In the genomic region with DNA sequence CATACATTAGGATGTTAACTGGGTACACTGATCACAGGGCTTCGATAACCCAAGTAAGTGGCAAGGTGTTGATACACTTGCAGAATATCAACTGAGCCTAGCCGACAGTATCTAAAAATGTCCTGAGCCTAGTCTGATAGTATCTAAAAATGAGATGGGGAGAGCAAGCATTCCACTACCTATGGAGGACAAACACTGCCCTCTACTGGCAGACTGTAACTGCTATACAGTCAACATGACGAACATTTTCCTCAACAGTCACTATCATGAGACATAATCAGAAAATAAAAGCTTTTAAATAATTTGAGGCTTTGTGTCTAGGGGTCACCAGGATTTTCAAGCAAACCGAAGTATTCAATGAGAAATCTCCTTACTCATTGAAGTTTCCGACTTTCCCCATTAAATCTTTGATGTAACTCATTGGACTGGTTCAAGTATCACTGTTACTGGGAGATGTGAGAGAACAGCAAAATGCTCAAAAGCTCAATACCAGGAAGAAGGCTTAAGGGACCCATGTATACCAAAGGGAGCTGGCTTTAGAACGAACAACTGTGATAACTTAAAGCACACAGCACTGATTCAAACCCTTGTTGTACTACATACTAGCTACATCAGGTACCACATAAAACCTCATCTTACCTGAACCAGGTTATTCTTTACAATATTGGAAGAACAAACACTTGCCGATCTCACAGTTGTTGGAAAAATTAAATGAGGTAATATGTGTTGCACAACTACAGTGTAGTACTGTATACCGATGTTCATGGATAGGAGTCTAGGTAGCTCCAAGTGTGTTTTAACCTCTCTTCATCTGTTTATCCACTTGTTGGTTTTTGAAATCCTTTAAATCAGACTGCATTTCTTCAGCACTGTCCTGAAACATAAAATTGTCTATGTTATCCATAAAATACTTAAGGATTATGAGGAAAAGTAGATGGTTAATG, we compare ENCODE assay signal across 1 cellular context.
TF ChIP-seq lines count a peak whose summit lies in the region.

No MANE protein-coding gene starts in this region.

TF ChIP-seq in K562, 482 proteins besides CTCF, POLR2A, EP300 and RAD21 (continues in another document):
- TF ChIP-seq BACH1 (tag; IDR thresholded peaks at IDR 0.05) = no peak
- no peak for TF ChIP-seq GABPA (tag; conservative IDR thresholded peaks at IDR 0.05; ENCODE audit: low read depth)
- TF ChIP-seq NELFE (IDR thresholded peaks at IDR 0.05; ENCODE audit: insufficient read depth, insufficient read length) = no peak
- TF ChIP-seq ZNF212 (CRISPR knock-in tag; IDR thresholded peaks at IDR 0.05) = peak; percentile 56; the same call in 1 of the 2 replicates
- TF ChIP-seq POLR2AphosphoS2 (IDR thresholded peaks at IDR 0.05; ENCODE audit: low read length) = no peak
- TF ChIP-seq, protein P1, sequence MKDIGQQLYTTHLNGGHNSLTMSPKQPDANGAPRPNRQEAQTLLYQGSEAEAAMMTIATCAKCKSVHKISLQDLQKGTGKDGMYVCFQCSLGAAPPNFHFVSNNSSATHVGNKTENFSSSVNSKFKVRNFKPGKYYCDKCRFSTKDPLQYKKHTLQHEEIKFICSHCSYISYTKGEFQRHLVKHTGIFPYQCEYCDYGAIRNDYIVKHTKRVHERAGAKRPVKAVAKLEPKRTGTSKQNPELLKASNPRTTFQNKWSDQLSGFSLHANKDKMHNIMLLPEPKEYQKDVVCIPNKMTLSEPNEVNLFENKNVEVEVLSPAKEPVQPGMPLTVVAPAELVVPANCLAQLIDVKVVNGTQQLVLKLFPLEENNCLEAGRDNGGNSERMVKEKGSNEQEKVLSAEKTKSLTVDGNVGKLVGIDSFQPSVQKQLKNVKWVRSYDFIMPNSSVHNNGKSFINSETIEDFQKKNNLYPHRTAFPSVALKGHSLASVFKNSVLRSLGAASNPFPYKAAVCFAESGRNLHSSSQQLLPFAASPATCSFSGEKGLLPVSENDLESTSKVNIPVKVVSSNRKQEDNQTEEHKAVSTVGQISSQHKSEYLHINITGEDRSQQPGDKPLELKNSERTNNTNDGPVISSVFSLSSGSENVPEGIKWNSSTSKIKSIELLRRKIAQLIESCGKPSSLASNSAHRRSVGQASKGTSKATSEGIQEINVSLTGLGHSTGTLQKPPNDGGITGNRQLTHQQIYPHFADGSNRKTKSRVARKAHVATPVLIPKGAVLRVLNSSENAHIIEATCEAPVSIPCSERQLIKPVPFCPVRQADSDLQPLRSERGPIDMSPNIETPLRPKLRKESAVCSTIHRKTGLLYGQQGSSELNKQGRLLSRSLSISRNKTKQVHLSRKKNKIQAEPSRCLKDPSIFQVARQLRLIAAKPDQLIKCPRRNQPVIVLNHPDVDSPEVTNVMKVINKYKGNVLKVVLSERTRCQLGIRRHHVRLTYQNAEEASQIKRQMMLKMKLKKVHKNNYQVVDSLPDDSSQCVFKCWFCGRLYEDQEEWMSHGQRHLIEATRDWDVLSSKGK (CRISPR knock-in tag; IDR thresholded peaks at IDR 0.05) = no peak
- 0 out of 2 replicates have a peak, but pooled peaks have one; percentile 0 for TF ChIP-seq ZNF551 (CRISPR knock-in tag; IDR thresholded peaks at IDR 0.05)
- no peak for TF ChIP-seq MEF2D (tag; conservative IDR thresholded peaks at IDR 0.05; ENCODE audit: low read depth)
- TF ChIP-seq, protein P2, sequence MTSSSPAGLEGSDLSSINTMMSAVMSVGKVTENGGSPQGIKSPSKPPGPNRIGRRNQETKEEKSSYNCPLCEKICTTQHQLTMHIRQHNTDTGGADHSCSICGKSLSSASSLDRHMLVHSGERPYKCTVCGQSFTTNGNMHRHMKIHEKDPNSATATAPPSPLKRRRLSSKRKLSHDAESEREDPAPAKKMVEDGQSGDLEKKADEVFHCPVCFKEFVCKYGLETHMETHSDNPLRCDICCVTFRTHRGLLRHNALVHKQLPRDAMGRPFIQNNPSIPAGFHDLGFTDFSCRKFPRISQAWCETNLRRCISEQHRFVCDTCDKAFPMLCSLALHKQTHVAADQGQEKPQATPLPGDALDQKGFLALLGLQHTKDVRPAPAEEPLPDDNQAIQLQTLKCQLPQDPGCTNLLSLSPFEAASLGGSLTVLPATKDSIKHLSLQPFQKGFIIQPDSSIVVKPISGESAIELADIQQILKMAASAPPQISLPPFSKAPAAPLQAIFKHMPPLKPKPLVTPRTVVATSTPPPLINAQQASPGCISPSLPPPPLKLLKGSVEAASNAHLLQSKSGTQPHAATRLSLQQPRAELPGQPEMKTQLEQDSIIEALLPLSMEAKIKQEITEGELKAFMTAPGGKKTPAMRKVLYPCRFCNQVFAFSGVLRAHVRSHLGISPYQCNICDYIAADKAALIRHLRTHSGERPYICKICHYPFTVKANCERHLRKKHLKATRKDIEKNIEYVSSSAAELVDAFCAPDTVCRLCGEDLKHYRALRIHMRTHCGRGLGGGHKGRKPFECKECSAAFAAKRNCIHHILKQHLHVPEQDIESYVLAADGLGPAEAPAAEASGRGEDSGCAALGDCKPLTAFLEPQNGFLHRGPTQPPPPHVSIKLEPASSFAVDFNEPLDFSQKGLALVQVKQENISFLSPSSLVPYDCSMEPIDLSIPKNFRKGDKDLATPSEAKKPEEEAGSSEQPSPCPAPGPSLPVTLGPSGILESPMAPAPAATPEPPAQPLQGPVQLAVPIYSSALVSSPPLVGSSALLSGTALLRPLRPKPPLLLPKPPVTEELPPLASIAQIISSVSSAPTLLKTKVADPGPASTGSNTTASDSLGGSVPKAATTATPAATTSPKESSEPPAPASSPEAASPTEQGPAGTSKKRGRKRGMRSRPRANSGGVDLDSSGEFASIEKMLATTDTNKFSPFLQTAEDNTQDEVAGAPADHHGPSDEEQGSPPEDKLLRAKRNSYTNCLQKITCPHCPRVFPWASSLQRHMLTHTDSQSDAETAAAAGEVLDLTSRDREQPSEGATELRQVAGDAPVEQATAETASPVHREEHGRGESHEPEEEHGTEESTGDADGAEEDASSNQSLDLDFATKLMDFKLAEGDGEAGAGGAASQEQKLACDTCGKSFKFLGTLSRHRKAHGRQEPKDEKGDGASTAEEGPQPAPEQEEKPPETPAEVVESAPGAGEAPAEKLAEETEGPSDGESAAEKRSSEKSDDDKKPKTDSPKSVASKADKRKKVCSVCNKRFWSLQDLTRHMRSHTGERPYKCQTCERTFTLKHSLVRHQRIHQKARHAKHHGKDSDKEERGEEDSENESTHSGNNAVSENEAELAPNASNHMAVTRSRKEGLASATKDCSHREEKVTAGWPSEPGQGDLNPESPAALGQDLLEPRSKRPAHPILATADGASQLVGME (CRISPR knock-in tag; IDR thresholded peaks at IDR 0.05) = no peak
- no peak for TF ChIP-seq PTTG1 (tag; IDR thresholded peaks at IDR 0.05; ENCODE audit: low read depth)
- no peak for TF ChIP-seq TAF9B (IDR thresholded peaks at IDR 0.05; ENCODE audit: partially characterized antibody)
- no peak for TF ChIP-seq RBM25 (IDR thresholded peaks at IDR 0.05; ENCODE audit: low read depth, low read length, severe bottlenecking)
- TF ChIP-seq KAT2B (IDR thresholded peaks at IDR 0.05; ENCODE audit: low read depth, low read length) = no peak
- TF ChIP-seq ZFP1 (CRISPR knock-in tag; IDR thresholded peaks at IDR 0.05) = no peak
- TF ChIP-seq XRCC5 (IDR thresholded peaks at IDR 0.05; ENCODE audit: low read depth, low read length) = no peak
- peak; percentile 30; the same call in 1 of the 2 replicates for TF ChIP-seq CTBP1 (IDR thresholded peaks at IDR 0.05; ENCODE audit: borderline replicate concordance)
- no peak for TF ChIP-seq CCNT2 (IDR thresholded peaks at IDR 0.05; ENCODE audit: borderline replicate concordance, extremely low read depth, insufficient read length, low read depth, low read length)
- TF ChIP-seq WHSC1 (IDR thresholded peaks at IDR 0.05; ENCODE audit: low read length) = no peak
- 0 out of 2 replicates have a peak, but pooled peaks have one; percentile 20 for TF ChIP-seq NCOR1 (IDR thresholded peaks at IDR 0.05)
- no peak for TF ChIP-seq ZNF57 (CRISPR knock-in tag; IDR thresholded peaks at IDR 0.05)
- TF ChIP-seq CREM (IDR thresholded peaks at IDR 0.05; ENCODE audit: low read depth) = peak; percentile 52; the same call in 1 of the 2 replicates
- TF ChIP-seq HNRNPLL (IDR thresholded peaks at IDR 0.05; ENCODE audit: low read depth, low read length, poor library complexity, severe bottlenecking) = no peak
- TF ChIP-seq SUPT5H (IDR thresholded peaks at IDR 0.05) = no peak
- TF ChIP-seq ERF (CRISPR knock-in tag; IDR thresholded peaks at IDR 0.05) = no peak
- no peak for TF ChIP-seq EHMT2 (IDR thresholded peaks at IDR 0.05)
- no peak for TF ChIP-seq DNMT1 (IDR thresholded peaks at IDR 0.05)
- TF ChIP-seq ZKSCAN8 (CRISPR knock-in tag; IDR thresholded peaks at IDR 0.05) = no peak
- TF ChIP-seq, protein P3, sequence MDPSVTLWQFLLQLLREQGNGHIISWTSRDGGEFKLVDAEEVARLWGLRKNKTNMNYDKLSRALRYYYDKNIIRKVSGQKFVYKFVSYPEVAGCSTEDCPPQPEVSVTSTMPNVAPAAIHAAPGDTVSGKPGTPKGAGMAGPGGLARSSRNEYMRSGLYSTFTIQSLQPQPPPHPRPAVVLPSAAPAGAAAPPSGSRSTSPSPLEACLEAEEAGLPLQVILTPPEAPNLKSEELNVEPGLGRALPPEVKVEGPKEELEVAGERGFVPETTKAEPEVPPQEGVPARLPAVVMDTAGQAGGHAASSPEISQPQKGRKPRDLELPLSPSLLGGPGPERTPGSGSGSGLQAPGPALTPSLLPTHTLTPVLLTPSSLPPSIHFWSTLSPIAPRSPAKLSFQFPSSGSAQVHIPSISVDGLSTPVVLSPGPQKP (CRISPR knock-in tag; IDR thresholded peaks at IDR 0.05) = no peak
- no peak for TF ChIP-seq NFYB (IDR thresholded peaks at IDR 0.05; ENCODE audit: extremely low read depth, insufficient read length)
- TF ChIP-seq, protein P4, sequence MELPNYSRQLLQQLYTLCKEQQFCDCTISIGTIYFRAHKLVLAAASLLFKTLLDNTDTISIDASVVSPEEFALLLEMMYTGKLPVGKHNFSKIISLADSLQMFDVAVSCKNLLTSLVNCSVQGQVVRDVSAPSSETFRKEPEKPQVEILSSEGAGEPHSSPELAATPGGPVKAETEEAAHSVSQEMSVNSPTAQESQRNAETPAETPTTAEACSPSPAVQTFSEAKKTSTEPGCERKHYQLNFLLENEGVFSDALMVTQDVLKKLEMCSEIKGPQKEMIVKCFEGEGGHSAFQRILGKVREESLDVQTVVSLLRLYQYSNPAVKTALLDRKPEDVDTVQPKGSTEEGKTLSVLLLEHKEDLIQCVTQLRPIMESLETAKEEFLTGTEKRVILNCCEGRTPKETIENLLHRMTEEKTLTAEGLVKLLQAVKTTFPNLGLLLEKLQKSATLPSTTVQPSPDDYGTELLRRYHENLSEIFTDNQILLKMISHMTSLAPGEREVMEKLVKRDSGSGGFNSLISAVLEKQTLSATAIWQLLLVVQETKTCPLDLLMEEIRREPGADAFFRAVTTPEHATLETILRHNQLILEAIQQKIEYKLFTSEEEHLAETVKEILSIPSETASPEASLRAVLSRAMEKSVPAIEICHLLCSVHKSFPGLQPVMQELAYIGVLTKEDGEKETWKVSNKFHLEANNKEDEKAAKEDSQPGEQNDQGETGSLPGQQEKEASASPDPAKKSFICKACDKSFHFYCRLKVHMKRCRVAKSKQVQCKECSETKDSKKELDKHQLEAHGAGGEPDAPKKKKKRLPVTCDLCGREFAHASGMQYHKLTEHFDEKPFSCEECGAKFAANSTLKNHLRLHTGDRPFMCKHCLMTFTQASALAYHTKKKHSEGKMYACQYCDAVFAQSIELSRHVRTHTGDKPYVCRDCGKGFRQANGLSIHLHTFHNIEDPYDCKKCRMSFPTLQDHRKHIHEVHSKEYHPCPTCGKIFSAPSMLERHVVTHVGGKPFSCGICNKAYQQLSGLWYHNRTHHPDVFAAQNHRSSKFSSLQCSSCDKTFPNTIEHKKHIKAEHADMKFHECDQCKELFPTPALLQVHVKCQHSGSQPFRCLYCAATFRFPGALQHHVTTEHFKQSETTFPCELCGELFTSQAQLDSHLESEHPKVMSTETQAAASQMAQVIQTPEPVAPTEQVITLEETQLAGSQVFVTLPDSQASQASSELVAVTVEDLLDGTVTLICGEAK (IDR thresholded peaks at IDR 0.05) = no peak
- TF ChIP-seq, protein P4 (CRISPR knock-in tag; IDR thresholded peaks at IDR 0.05) = no peak
- no peak for TF ChIP-seq PCBP2 (IDR thresholded peaks at IDR 0.05; ENCODE audit: low read depth, low read length, poor library complexity, severe bottlenecking)
- TF ChIP-seq FOS (IDR thresholded peaks at IDR 0.05; ENCODE audit: extremely low read depth, insufficient read length) = no peak
- no peak for TF ChIP-seq NR2F6 (CRISPR knock-in tag; IDR thresholded peaks at IDR 0.05)
- TF ChIP-seq STAT5A (IDR thresholded peaks at IDR 0.05; ENCODE audit: borderline replicate concordance, low read length) = no peak
- TF ChIP-seq POLR3A (IDR thresholded peaks at IDR 0.05; ENCODE audit: borderline replicate concordance, extremely low read depth, insufficient read depth, insufficient read length) = no peak
- TF ChIP-seq, protein P5, sequence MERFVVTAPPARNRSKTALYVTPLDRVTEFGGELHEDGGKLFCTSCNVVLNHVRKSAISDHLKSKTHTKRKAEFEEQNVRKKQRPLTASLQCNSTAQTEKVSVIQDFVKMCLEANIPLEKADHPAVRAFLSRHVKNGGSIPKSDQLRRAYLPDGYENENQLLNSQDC (CRISPR knock-in tag; IDR thresholded peaks at IDR 0.05) = no peak; the same call in 1 of the 2 replicates
- no peak for TF ChIP-seq PCBP1 (IDR thresholded peaks at IDR 0.05; ENCODE audit: low read depth, low read length, poor library complexity, severe bottlenecking)
- peak; percentile 69; the same call in 1 of the 2 replicates for TF ChIP-seq NFATC3 (IDR thresholded peaks at IDR 0.05)
- no peak for TF ChIP-seq RFX5 (IDR thresholded peaks at IDR 0.05; ENCODE audit: low read depth, low read length)
- no peak for TF ChIP-seq POU5F1 (IDR thresholded peaks at IDR 0.05; ENCODE audit: borderline replicate concordance, low read depth, low read length, partially characterized antibody)
- TF ChIP-seq ZNF282 (CRISPR knock-in tag; IDR thresholded peaks at IDR 0.05) = 0 out of 2 replicates have a peak, but pooled peaks have one; percentile 44
